ENCODE assay signal across 19 cellular contexts in genomic region chr2:38057651-38058410, GRCh38. TPM values are rescaled to one million over a fixed set of nuclear protein-coding genes. Genes with fewer than 3 reads are reported as not detected.
DNase-seq lines count a peak whose midpoint lies in the region; ATAC-seq and FAIRE-seq lines count a peak whose summit lies in the region.
"Had no signal": no experiment of that assay in that cellular context is flagged by ENCODE, and none has a peak within 500 bp of the region (broad histone marks: within the 10 kb centered on the region; RNA-seq: fewer than 3 reads in every experiment).

No MANE protein-coding gene starts in this region.

- ATAC-seq in HG03457 (IDR thresholded peaks at IDR 0.05; ENCODE audit: unreplicated experiment): no peak
- ATAC-seq in HG03135 (IDR thresholded peaks at IDR 0.05; ENCODE audit: unreplicated experiment): no peak
- ATAC-seq: right cardiac atrium, T-cell had no signal

- peaks cover 9% of the 10 kb centered on the region for H3K27me3 Mint-ChIP-seq in T-helper 2 cell treated with Interferon-gamma antibody and Interleukin-4, amounts not matched to agents 5 μg/mL and 100 μg/mL, for 36 hours (ENCODE audit: low read depth)

- no peaks in the 10 kb centered on the region for H3K9me3 Mint-ChIP-seq in T-helper 2 cell treated with Interferon-gamma antibody and Interleukin-4, amounts not matched to agents 5 μg/mL and 100 μg/mL, for 36 hours
- H3K9me3 Mint-ChIP-seq: T-cell had no signal

- DNase-seq in Caki2 (ENCODE audit: low read depth) (peak; percentile 61), Kasumi-1 (lab: John Stamatoyannopoulos, UW) (peak; percentile 44 to 46), SKM-1 treated with dmso at 0.1 percent for 144 hours (lab: John Stamatoyannopoulos, UW; ENCODE audit: unreplicated experiment) (peak; percentile 45), kidney tubule cell (ENCODE audit: low spot score) (peak; percentile 76), GM19239 (ENCODE audit: insufficient read length, low spot score) (no peak)
- no peak for DNase-seq in T-helper 2 cell treated with Interferon-gamma antibody and Interleukin-4, amounts not matched to agents 5 μg/mL and 100 μg/mL, for 36 hours (ENCODE audit: low spot score)
- DNase-seq: activated CD4-positive, CD25-positive, alpha-beta regulatory T cell; activated naive CD4-positive, alpha-beta T cell treated with anti-CD3 and anti-CD28 coated beads, Interleukin-2, amount 50 U/mL, for 16 hours; Caco-2; GOT3; NCI-H1930; NCI-H524 treated with DMSO at 0.1 percent for 48 hours; right cardiac atrium; RPMI8226; substantia nigra; T-cell had no signal

- FAIRE-seq in GM19239 (lab: Jason Lieb, UNC): no peak
- FAIRE-seq: G401.6 had no signal

- H3K4me3 Mint-ChIP-seq in T-helper 2 cell treated with Interferon-gamma antibody and Interleukin-4, amounts not matched to agents 5 μg/mL and 100 μg/mL, for 36 hours: no peak overlapping the region
- H3K4me3 Mint-ChIP-seq: T-cell had no signal

- no peak overlapping the region for H3K27ac Mint-ChIP-seq in T-helper 2 cell treated with Interferon-gamma antibody and Interleukin-4, amounts not matched to agents 5 μg/mL and 100 μg/mL, for 36 hours
- H3K27ac Mint-ChIP-seq: T-cell had no signal

- in situ Hi-C loops in Caki2 (cut with HindIII; ENCODE audit: low pct_unique_long_range_greater_than_20kb, low sequenced_read_pairs): no loop called here

- H3K36me3 Mint-ChIP-seq in T-helper 2 cell treated with Interferon-gamma antibody and Interleukin-4, amounts not matched to agents 5 μg/mL and 100 μg/mL, for 36 hours (ENCODE audit: low read depth): no peaks in the 10 kb centered on the region
- H3K36me3 Mint-ChIP-seq: T-cell had no signal

- peaks cover 5% of the 10 kb centered on the region for H3K4me1 Mint-ChIP-seq in T-helper 2 cell treated with Interferon-gamma antibody and Interleukin-4, amounts not matched to agents 5 μg/mL and 100 μg/mL, for 36 hours (ENCODE audit: low read depth)

RNA-seq across cellular contexts. Expression of gene CYP1B1, which starts 18.1 kb away (rescaled TPM):
- 3.0 and 5.5 TPM in 2 replicates for total RNA-seq in Caki2 (2014; rRNA removed; shearing (Covaris generic); ENCODE audit: low replicate concordance)

Comparison
In these comparisons a context has a peak if more than half of its experiments do, and no peak if none do; other contexts are left out.
1. DNase-seq: peak in Caki2 (single experiment), Kasumi-1 (2 of 2), SKM-1 treated with dmso at 0.1 percent for 144 hours (single experiment) and kidney tubule cell (single experiment); none in GM19239 (single experiment) and T-helper 2 cell treated with Interferon-gamma antibody and Interleukin-4, amounts not matched to agents 5 μg/mL and 100 μg/mL, for 36 hours (single experiment).